ENCODE assay signal across 1 cellular context in genomic region chrX:150558424-150558823, GRCh38.
TF ChIP-seq lines count a peak whose summit lies in the region.

No MANE protein-coding gene starts in this region.

TF ChIP-seq in HepG2, 621 proteins besides CTCF, POLR2A, EP300 and RAD21:
- TF ChIP-seq ZNF552 (CRISPR knock-in tag; IDR thresholded peaks at IDR 0.05; ENCODE audit: borderline replicate concordance) (no peak), ZFY (CRISPR knock-in tag; IDR thresholded peaks at IDR 0.05) (no peak), ZNF784 (CRISPR knock-in tag; IDR thresholded peaks at IDR 0.05; ENCODE audit: borderline replicate concordance) (no peak), REXO4 (CRISPR knock-in tag; IDR thresholded peaks at IDR 0.05; ENCODE audit: borderline replicate concordance) (no peak), ZNF747 (CRISPR knock-in tag; IDR thresholded peaks at IDR 0.05; ENCODE audit: borderline replicate concordance) (no peak), U2AF1 (optimal IDR thresholded peaks at IDR 0.05; ENCODE audit: low read depth, low read length) (no peak), XRCC5 (optimal IDR thresholded peaks at IDR 0.05; ENCODE audit: low read length) (no peak), ZNF354B (CRISPR knock-in tag; IDR thresholded peaks at IDR 0.05) (no peak), ZNF746 (CRISPR knock-in tag; IDR thresholded peaks at IDR 0.05) (no peak), ARID2 (CRISPR knock-in tag; IDR thresholded peaks at IDR 0.05; ENCODE audit: borderline replicate concordance) (no peak), ZNF883 (CRISPR knock-in tag; IDR thresholded peaks at IDR 0.05; ENCODE audit: not compliant biosample characterization) (no peak), ZBTB49 (CRISPR knock-in tag; IDR thresholded peaks at IDR 0.05; ENCODE audit: borderline replicate concordance) (no peak), ZNF773 (CRISPR knock-in tag; IDR thresholded peaks at IDR 0.05; ENCODE audit: borderline replicate concordance) (no peak), SNAI1 (CRISPR knock-in tag; IDR thresholded peaks at IDR 0.05; ENCODE audit: borderline replicate concordance) (no peak), NCOA2 (CRISPR knock-in tag; IDR thresholded peaks at IDR 0.05) (no peak), ZNF605 (CRISPR knock-in tag; IDR thresholded peaks at IDR 0.05) (no peak), ZNF546 (CRISPR knock-in tag; conservative IDR thresholded peaks at IDR 0.05) (no peak)
